ENCODE assay signal across 9 cellular contexts in the genomic region with DNA sequence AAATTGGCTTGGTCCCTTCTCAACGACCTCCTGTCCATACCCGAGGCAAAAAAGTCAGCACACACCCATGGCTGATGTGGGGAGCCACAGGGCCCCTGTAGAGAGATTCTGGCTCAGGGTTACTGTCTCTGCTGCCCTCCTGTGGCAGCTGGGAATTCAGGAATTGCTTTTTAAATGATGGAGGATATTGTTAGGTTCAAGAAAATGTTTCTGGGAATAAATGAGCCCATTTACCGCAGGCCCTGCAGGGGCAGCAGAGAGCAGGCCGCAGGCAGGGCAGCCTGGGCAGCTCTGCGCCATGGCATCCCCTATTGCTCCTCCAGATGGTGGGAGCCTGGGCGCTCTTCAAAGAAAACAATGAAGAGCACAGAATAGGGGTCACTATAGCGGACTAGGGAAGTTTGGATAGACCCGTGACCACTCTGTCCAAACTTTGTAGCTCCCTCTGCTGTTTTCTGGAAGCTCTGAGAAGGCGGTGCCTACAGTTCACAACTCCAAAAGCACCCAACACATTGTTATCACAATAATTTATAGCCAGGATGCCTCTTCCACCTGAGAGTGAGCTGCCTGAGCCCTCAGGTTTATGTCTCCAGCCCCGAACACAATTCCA.
A peak's percentile ranks its signal among the peaks of the same experiment; 100 is the strongest.
DNase-seq lines count a peak whose midpoint lies in the region; ATAC-seq and TF ChIP-seq lines count a peak whose summit lies in the region.
"Had no signal": no experiment of that assay in that cellular context is flagged by ENCODE, and none has a peak within 500 bp of the region (broad histone marks: within the 10 kb centered on the region; RNA-seq: fewer than 3 reads in every experiment).

No MANE protein-coding gene starts in this region.

- peak; percentile 74 for ATAC-seq in left lobe of liver
- ATAC-seq in GM18867 (IDR thresholded peaks at IDR 0.05; ENCODE audit: unreplicated experiment), result no peak

- H3K4me3 ChIP-seq in WERI-Rb-1 (ENCODE audit: low read depth, low read length), result no peak overlapping the region
- H3K4me3 ChIP-seq: skin epidermis had no signal

- TF ChIP-seq CTCF in WERI-Rb-1 (IDR thresholded peaks at IDR 0.05; ENCODE audit: low read depth, low read length), result peak; percentile 84

- DNase-seq in SHP77 (lab: John Stamatoyannopoulos, UW), result peak; percentile 10 to 25
- no peak for DNase-seq in SHP77 treated with DMSO at 0.1 percent for 48 hours (lab: John Stamatoyannopoulos, UW)
- peak; percentile 38 for DNase-seq in LHCN-M2 (ENCODE audit: low read depth)
- DNase-seq in WERI-Rb-1, result peak; percentile 80
- DNase-seq in left lobe of liver (ENCODE audit: low spot score), result no peak
- no peak for DNase-seq in NCI-H1436 treated with DMSO at 0.1 percent for 48 hours (lab: John Stamatoyannopoulos, UW)
- no peak for DNase-seq in NCI-H187 treated with DMSO at 0.1 percent for 48 hours (lab: John Stamatoyannopoulos, UW)

- H3K27me3 ChIP-seq in WERI-Rb-1 (ENCODE audit: insufficient read depth, low read depth, severe bottlenecking), result no peaks in the 10 kb centered on the region

- peaks cover 4% of the 10 kb centered on the region; the same call in 1 of the 2 replicates for H3K36me3 ChIP-seq in WERI-Rb-1

- no peak overlapping the region for H3K27ac ChIP-seq in WERI-Rb-1
- H3K27ac ChIP-seq: skin epidermis had no signal

- H3K9me3 ChIP-seq in WERI-Rb-1 (ENCODE audit: severe bottlenecking), result no peaks in the 10 kb centered on the region

Comparison
In these comparisons a context has a peak if more than half of its experiments do, and no peak if none do; other contexts are left out.
1. DNase-seq: peak in SHP77 (2 of 2), LHCN-M2 (single experiment) and WERI-Rb-1 (single experiment); none in SHP77 treated with DMSO at 0.1 percent for 48 hours (single experiment), left lobe of liver (single experiment), NCI-H1436 treated with DMSO at 0.1 percent for 48 hours (single experiment) and NCI-H187 treated with DMSO at 0.1 percent for 48 hours (single experiment).